Comparison of ENCODE assay signal across 9 cellular contexts in genomic region chr19:49331616-49332055, GRCh38. TPM values are rescaled to one million over a fixed set of nuclear protein-coding genes. Genes with fewer than 3 reads are reported as not detected.
DNase-seq lines count a peak whose midpoint lies in the region; ATAC-seq and FAIRE-seq lines count a peak whose summit lies in the region.
"Had no signal": no experiment of that assay in that cellular context is flagged by ENCODE, and none has a peak within 500 bp of the region (broad histone marks: within the 10 kb centered on the region; RNA-seq: fewer than 3 reads in every experiment).

No MANE protein-coding gene starts in this region.

- peaks cover 24% of the 10 kb centered on the region for H3K36me3 Mint-ChIP-seq in activated T-helper 2 cell treated with anti-CD3 and anti-CD28 coated beads, Interferon-gamma antibody, Interleukin-2, Interleukin-4, amounts not matched to agents 10 μg/mL and 5 μg/mL and 100 μg/mL, durations not matched to agents 14 hours and 24 hours and 36 hours (ENCODE audit: low read depth)

- FAIRE-seq in RCC 7860 (lab: Jason Lieb, UNC) = no peak

- ATAC-seq in HG03196 (IDR thresholded peaks at IDR 0.05; ENCODE audit: unreplicated experiment) = peak; percentile 40

- H3K27ac Mint-ChIP-seq in activated T-helper 2 cell treated with anti-CD3 and anti-CD28 coated beads, Interferon-gamma antibody, Interleukin-2, Interleukin-4, amounts not matched to agents 10 μg/mL and 5 μg/mL and 100 μg/mL, durations not matched to agents 14 hours and 24 hours and 36 hours = peak overlapping the region; percentile 20

- no peak overlapping the region for H3K4me3 Mint-ChIP-seq in activated T-helper 2 cell treated with anti-CD3 and anti-CD28 coated beads, Interferon-gamma antibody, Interleukin-2, Interleukin-4, amounts not matched to agents 10 μg/mL and 5 μg/mL and 100 μg/mL, durations not matched to agents 14 hours and 24 hours and 36 hours (ENCODE audit: low read depth)

- no peaks in the 10 kb centered on the region for H3K9me3 Mint-ChIP-seq in activated T-helper 2 cell treated with anti-CD3 and anti-CD28 coated beads, Interferon-gamma antibody, Interleukin-2, Interleukin-4, amounts not matched to agents 10 μg/mL and 5 μg/mL and 100 μg/mL, durations not matched to agents 14 hours and 24 hours and 36 hours

- intact Hi-C loops in activated T-helper 2 cell treated with anti-CD3 and anti-CD28 coated beads, Interferon-gamma antibody, Interleukin-2, Interleukin-4, amounts not matched to agents 10 μg/mL and 5 μg/mL and 100 μg/mL, durations not matched to agents 14 hours and 24 hours and 36 hours (cut with micrococcal nuclease) = no loop called here

- no peaks in the 10 kb centered on the region for H3K27me3 Mint-ChIP-seq in activated T-helper 2 cell treated with anti-CD3 and anti-CD28 coated beads, Interferon-gamma antibody, Interleukin-2, Interleukin-4, amounts not matched to agents 10 μg/mL and 5 μg/mL and 100 μg/mL, durations not matched to agents 14 hours and 24 hours and 36 hours (ENCODE audit: low read depth)

- peaks cover 54% of the 10 kb centered on the region for H3K4me1 Mint-ChIP-seq in activated T-helper 2 cell treated with anti-CD3 and anti-CD28 coated beads, Interferon-gamma antibody, Interleukin-2, Interleukin-4, amounts not matched to agents 10 μg/mL and 5 μg/mL and 100 μg/mL, durations not matched to agents 14 hours and 24 hours and 36 hours (ENCODE audit: low read depth)

- peak; percentile 1 to 39 for DNase-seq in NCI-H526 (lab: John Stamatoyannopoulos, UW)
- no peak for DNase-seq in NCI-H526 treated with DMSO at 0.1 percent for 48 hours (lab: John Stamatoyannopoulos, UW)
- peak; percentile 16 for DNase-seq in RCC 7860 (ENCODE audit: low spot score)
- peak; percentile 54 for DNase-seq in activated T-helper 2 cell treated with anti-CD3 and anti-CD28 coated beads, Interferon-gamma antibody, Interleukin-2, Interleukin-4, amounts not matched to agents 10 μg/mL and 5 μg/mL and 100 μg/mL, durations not matched to agents 14 hours and 24 hours and 36 hours (ENCODE audit: low spot score)
- peak; percentile 76 for DNase-seq in glomerular visceral epithelial cell (ENCODE audit: extremely low spot score)
- peak; percentile 52 to 63 for DNase-seq in stimulated activated CD4-positive, alpha-beta T cell treated with anti-CD3 and anti-CD28 coated beads, Interleukin-15, amount 100 ng/mL, for 48 hours (ENCODE audit: low read depth in 2 of 2)
- no peak for DNase-seq in NCI-H146 treated with DMSO at 0.1 percent for 48 hours (lab: John Stamatoyannopoulos, UW; ENCODE audit: unreplicated experiment)

RNA-seq across cellular contexts. Expression of gene CD37, which starts 3.6 kb away (rescaled TPM):
- total RNA-seq in activated T-helper 2 cell treated with anti-CD3 and anti-CD28 coated beads, Interferon-gamma antibody, Interleukin-2, Interleukin-4, amounts not matched to agents 10 μg/mL and 5 μg/mL and 100 μg/mL, durations not matched to agents 14 hours and 24 hours and 36 hours = 141 TPM in 2 replicates
- total RNA-seq: dermis microvascular lymphatic vessel endothelial cell had no signal

RNA-seq across cellular contexts. Expression of gene SLC6A16, which starts 6.6 kb away (rescaled TPM):
- 1.3 and 2.2 TPM in 2 replicates for total RNA-seq in activated T-helper 2 cell treated with anti-CD3 and anti-CD28 coated beads, Interferon-gamma antibody, Interleukin-2, Interleukin-4, amounts not matched to agents 10 μg/mL and 5 μg/mL and 100 μg/mL, durations not matched to agents 14 hours and 24 hours and 36 hours

RNA-seq across cellular contexts. Expression of gene TEAD2, which starts 30.6 kb away (rescaled TPM):
- total RNA-seq in activated T-helper 2 cell treated with anti-CD3 and anti-CD28 coated beads, Interferon-gamma antibody, Interleukin-2, Interleukin-4, amounts not matched to agents 10 μg/mL and 5 μg/mL and 100 μg/mL, durations not matched to agents 14 hours and 24 hours and 36 hours = not detected in 2 replicates

RNA-seq across cellular contexts. Expression of gene DKKL1, which starts 32.0 kb away (rescaled TPM):
- total RNA-seq in activated T-helper 2 cell treated with anti-CD3 and anti-CD28 coated beads, Interferon-gamma antibody, Interleukin-2, Interleukin-4, amounts not matched to agents 10 μg/mL and 5 μg/mL and 100 μg/mL, durations not matched to agents 14 hours and 24 hours and 36 hours = not detected in 2 replicates

RNA-seq across cellular contexts. Expression of gene KASH5, which starts 56.4 kb away (rescaled TPM):
- total RNA-seq in activated T-helper 2 cell treated with anti-CD3 and anti-CD28 coated beads, Interferon-gamma antibody, Interleukin-2, Interleukin-4, amounts not matched to agents 10 μg/mL and 5 μg/mL and 100 μg/mL, durations not matched to agents 14 hours and 24 hours and 36 hours = 0.14 and 0.28 TPM in 2 replicates
- total RNA-seq: dermis microvascular lymphatic vessel endothelial cell had no signal

Comparison
In these comparisons a context has a peak if more than half of its experiments do, and no peak if none do; other contexts are left out.
1. DNase-seq: peak in NCI-H526 (2 of 2), RCC 7860 (single experiment), activated T-helper 2 cell treated with anti-CD3 and anti-CD28 coated beads, Interferon-gamma antibody, Interleukin-2, Interleukin-4, amounts not matched to agents 10 μg/mL and 5 μg/mL and 100 μg/mL, durations not matched to agents 14 hours and 24 hours and 36 hours (single experiment), glomerular visceral epithelial cell (single experiment) and stimulated activated CD4-positive, alpha-beta T cell treated with anti-CD3 and anti-CD28 coated beads, Interleukin-15, amount 100 ng/mL, for 48 hours (2 of 2); none in NCI-H526 treated with DMSO at 0.1 percent for 48 hours (single experiment) and NCI-H146 treated with DMSO at 0.1 percent for 48 hours (single experiment).